In the genomic region with DNA sequence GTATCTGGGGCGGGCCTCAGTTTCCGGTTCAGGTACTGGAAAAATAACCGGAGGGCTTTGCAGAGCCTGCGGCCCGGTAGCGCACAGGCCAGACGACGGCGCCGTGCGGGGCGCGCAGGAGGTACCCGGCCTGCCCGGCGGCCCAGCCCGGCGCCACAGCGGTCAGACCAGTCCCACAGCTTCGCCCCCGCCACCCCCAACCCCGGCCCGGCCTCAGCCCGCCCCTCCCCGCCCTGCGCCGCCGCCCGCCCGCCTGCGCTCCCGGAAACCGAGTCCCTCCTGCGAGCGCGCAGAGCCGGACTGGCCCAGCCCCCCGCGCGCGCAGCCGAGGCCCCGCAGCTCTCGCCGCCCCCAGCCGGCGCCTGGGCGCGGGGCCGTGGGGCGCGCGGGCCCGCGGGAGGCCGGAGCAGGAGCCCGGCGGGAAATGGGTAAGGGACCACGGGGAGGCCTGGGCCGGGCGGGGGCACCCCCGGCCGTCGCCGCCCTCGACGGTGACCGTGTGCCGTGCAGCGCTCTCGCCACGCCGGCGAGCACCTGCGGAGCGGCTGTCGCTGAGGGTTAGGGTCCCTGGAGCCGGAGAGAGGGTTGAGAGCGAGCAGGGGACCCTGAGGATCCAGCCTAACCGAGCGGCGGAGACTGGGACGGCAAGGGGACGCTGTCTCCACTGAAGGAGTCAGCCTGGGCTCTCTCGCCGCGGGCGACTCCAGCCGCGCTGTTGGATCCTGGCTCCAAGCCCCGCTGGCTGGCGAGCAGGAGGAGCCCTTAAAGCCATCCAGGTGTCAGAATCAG, we compare ENCODE assay signal across 8 cellular contexts. TPM values are rescaled to one million over a fixed set of nuclear protein-coding genes. Genes with fewer than 3 reads are reported as not detected.
DNase-seq lines count a peak whose midpoint lies in the region; ATAC-seq, FAIRE-seq and TF ChIP-seq lines count a peak whose summit lies in the region.

No MANE protein-coding gene starts in this region.

- no peaks in the 10 kb centered on the region for H3K4me1 ChIP-seq in endodermal cell (ENCODE audit: control insufficient read depth, insufficient read depth, low read length)

- peaks cover 17% of the 10 kb centered on the region for H3K4me1 Mint-ChIP-seq in endodermal cell
- H3K4me1 Mint-ChIP-seq in naive B cell = peaks cover 13 to 17% (median 17%) of the 10 kb centered on the region in 3 donors

- H3K27me3 ChIP-seq in endodermal cell (ENCODE audit: control insufficient read depth, insufficient read depth, low read length, poor library complexity, severe bottlenecking) = peaks cover 9% of the 10 kb centered on the region

- H3K36me3 ChIP-seq in endodermal cell (ENCODE audit: control insufficient read depth, insufficient read depth, low read length) = no peaks in the 10 kb centered on the region

- DNase-seq in AG09309 (ENCODE audit: low read depth) (no peak), GM19239 (ENCODE audit: insufficient read length, low spot score) (peak; percentile 59), HuH-7 (ENCODE audit: low spot score) (peak; percentile 50), endodermal cell (peak; percentile 85), naive B cell (peak; percentile 36), RPMI8226 (no peak)

- H3K4me3 Mint-ChIP-seq in endodermal cell (peak overlapping the region; percentile 54), naive B cell (peak overlapping the region; percentile 82 to 95 (median 89))

- H3K36me3 Mint-ChIP-seq in endodermal cell (ENCODE audit: low read depth) (no peaks in the 10 kb centered on the region), naive B cell (no peaks in the 10 kb centered on the region)

- H3K27me3 Mint-ChIP-seq in endodermal cell (ENCODE audit: insufficient read depth) (peaks cover 26% of the 10 kb centered on the region), naive B cell (no peaks in the 10 kb centered on the region)

- peak; percentile 57 to 68 for ATAC-seq in activated CD4-positive, CD25-positive, alpha-beta regulatory T cell treated with anti-CD3 and anti-CD28 coated beads, Interleukin-2, amount 50 U/mL, for 24 hours
- ATAC-seq in naive B cell (ENCODE audit: low read depth in 2 of 2) = peak; percentile 86 to 88
- ATAC-seq in HG03457 (IDR thresholded peaks at IDR 0.05; ENCODE audit: unreplicated experiment) = no peak

- H3K27ac Mint-ChIP-seq in endodermal cell (peak overlapping the region; percentile 68), naive B cell (peak overlapping the region in 4 of 6 donors; percentile 36 to 85 (median 64))

- H3K4me3 ChIP-seq in AG09309 (ENCODE audit: control insufficient read depth, low read depth, low read length) (peak overlapping the region; percentile 38), endodermal cell (ENCODE audit: low read length) (peak overlapping the region; percentile 75)

- no peak overlapping the region for H3K9ac ChIP-seq in endodermal cell (ENCODE audit: extremely low read depth, low read length, poor library complexity, severe bottlenecking)

- 3 to 5% methylated on average over 29 to 89 of the region's 92 CpGs for WGBS in endodermal cell (ENCODE audit: insufficient coverage in 1 of 2, insufficient read length in 1 of 2), 2 experiments

- no peak for FAIRE-seq in GM19239 (lab: Jason Lieb, UNC)

- no peak for TF ChIP-seq CTCF in AG09309 (IDR thresholded peaks at IDR 0.05; ENCODE audit: control insufficient read depth, insufficient read depth, low read depth, low read length, missing control alignments)
- no peak for TF ChIP-seq CTCF in endodermal cell (conservative IDR thresholded peaks at IDR 0.05)

- H3K9me3 ChIP-seq in endodermal cell (ENCODE audit: control insufficient read depth, low read length) = no peaks in the 10 kb centered on the region

- no peaks in the 10 kb centered on the region for H3K9me3 Mint-ChIP-seq in endodermal cell
- H3K9me3 Mint-ChIP-seq in naive B cell = no peaks in the 10 kb centered on the region

- no peak overlapping the region for H3K27ac ChIP-seq in endodermal cell (ENCODE audit: low read depth, low read length)

RNA-seq across cellular contexts. Expression of a gene that starts 16.5 kb away (rescaled TPM):
- 10 to 100 TPM in 1 of 2 donors, 1 to 10 TPM in 1; 5.2 to 13.3 TPM for total RNA-seq in endodermal cell
- polyA plus RNA-seq in endodermal cell (2013, experiment 1 of 2) = 1.6 TPM
- 1.7 TPM for polyA plus RNA-seq in endodermal cell (2013, experiment 2 of 2)
- polyA plus RNA-seq in naive B cell (ENCODE audit: low read depth in 6 of 6) = 10 to 100 TPM; 16.2 to 47.5 (median 29.1) TPM

RNA-seq across cellular contexts. Expression of a gene that starts 29.9 kb away (rescaled TPM):
- total RNA-seq in endodermal cell = not detected
- not detected for polyA plus RNA-seq in endodermal cell (2013, experiment 1 of 2)
- polyA plus RNA-seq in endodermal cell (2013, experiment 2 of 2) = not detected
- polyA plus RNA-seq in naive B cell (ENCODE audit: low read depth in 6 of 6) = under 1 TPM in 2 of 6 donors, not detected in 4; 0.14 to 0.29 TPM

Comparison
In these comparisons a context has a peak if more than half of its experiments do, and no peak if none do; other contexts are left out.
1. DNase-seq: peak in GM19239 (single experiment), HuH-7 (single experiment), endodermal cell (single experiment) and naive B cell (single experiment); none in AG09309 (single experiment) and RPMI8226 (single experiment).